In the genomic region with DNA sequence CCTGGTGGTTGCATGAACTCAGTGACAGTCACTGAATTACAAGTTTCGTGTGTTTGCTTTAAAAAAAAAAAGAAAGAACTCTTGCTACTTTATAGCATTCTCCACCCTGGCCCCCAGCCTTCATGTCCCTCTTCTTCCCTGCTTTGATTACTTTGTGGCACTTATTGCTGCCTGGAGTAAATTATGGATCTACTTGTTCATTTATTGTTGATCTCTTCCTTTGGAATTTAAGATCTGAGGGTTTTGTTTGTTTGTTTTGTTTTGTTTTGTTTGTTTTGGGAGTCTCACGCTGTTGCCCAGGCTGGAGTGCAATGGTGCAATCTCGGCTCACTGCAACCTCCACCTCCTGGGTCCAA, we compare ENCODE assay signal across 14 cellular contexts.
DNase-seq lines count a peak whose midpoint lies in the region; ATAC-seq and TF ChIP-seq lines count a peak whose summit lies in the region.
"Had no signal": no experiment of that assay in that cellular context is flagged by ENCODE, and none has a peak within 500 bp of the region (broad histone marks: within the 10 kb centered on the region; RNA-seq: fewer than 3 reads in every experiment).

No MANE protein-coding gene starts in this region.

- H3K36me3 ChIP-seq in fibroblast of lung (ENCODE audit: control insufficient read depth, insufficient read depth, low read length) (peaks cover 27% of the 10 kb centered on the region), prostate gland (no peaks in the 10 kb centered on the region), upper lobe of right lung (peaks cover 8% of the 10 kb centered on the region)

- H3K4me2 ChIP-seq in fibroblast of lung (ENCODE audit: extremely low read depth, insufficient read depth, low read length): no peak overlapping the region

- no peak for ATAC-seq in upper lobe of right lung
- no peak for ATAC-seq in GM21717 (IDR thresholded peaks at IDR 0.05; ENCODE audit: unreplicated experiment)
- ATAC-seq: activated T-cell treated with anti-CD3 and anti-CD28 coated beads, Interleukin-2, amount 50 U/mL, for 4 hours had no signal

- peaks cover 27% of the 10 kb centered on the region for H3K4me1 ChIP-seq in fibroblast of lung (ENCODE audit: control insufficient read depth, extremely low read depth, insufficient read depth, low read length)
- H3K4me1 ChIP-seq in prostate gland (replicated peaks): peaks cover 13% of the 10 kb centered on the region
- peaks cover 26% of the 10 kb centered on the region for H3K4me1 ChIP-seq in upper lobe of right lung

- no peak overlapping the region for H2AFZ ChIP-seq in fibroblast of lung (ENCODE audit: low read length)

- TF ChIP-seq POLR2A in prostate gland (IDR thresholded peaks at IDR 0.05): no peak

- peak overlapping the region; percentile 54 for H3K27ac ChIP-seq in fibroblast of lung (ENCODE audit: insufficient read depth, low read length)
- H3K27ac ChIP-seq in prostate gland: peak overlapping the region; percentile 66 to 79
- H3K27ac ChIP-seq in upper lobe of right lung: peak overlapping the region; percentile 30

- H3K4me3 ChIP-seq in fibroblast of lung (replicated peaks in 1 of 4; ENCODE audit: control extremely low read depth in 1 of 4, insufficient read depth in 1 of 4, low read depth in 3 of 4, low read length in 4 of 4) (no peak overlapping the region), prostate gland (no peak overlapping the region), upper lobe of right lung (no peak overlapping the region)

- intact Hi-C loops in prostate gland (cut with DNase I): loop anchor here (2.0 kb wide), 1 partner anchor 34 kb away; no protein-coding TSS in a partner anchor
- intact Hi-C loops in upper lobe of right lung (cut with DNase I): no loop called here

- TF ChIP-seq CTCF in fibroblast of lung (conservative IDR thresholded peaks at IDR 0.05 in 1 of 2, IDR thresholded peaks at IDR 0.05 in 1 of 2; ENCODE audit: low read depth in 1 of 2, low read length in 2 of 2): no peak
- TF ChIP-seq CTCF in prostate gland (IDR thresholded peaks at IDR 0.05): no peak
- no peak for TF ChIP-seq CTCF in upper lobe of right lung (IDR thresholded peaks at IDR 0.05)

- no peaks in the 10 kb centered on the region for H3K9me3 ChIP-seq in fibroblast of lung (ENCODE audit: control insufficient read depth, insufficient read depth, low read depth, low read length)
- H3K9me3 ChIP-seq in prostate gland: no peaks in the 10 kb centered on the region
- no peaks in the 10 kb centered on the region for H3K9me3 ChIP-seq in upper lobe of right lung

- H3K27me3 ChIP-seq in fibroblast of lung (ENCODE audit: control insufficient read depth, insufficient read depth, low read length): no peaks in the 10 kb centered on the region
- no peaks in the 10 kb centered on the region for H3K27me3 ChIP-seq in prostate gland (replicated peaks; ENCODE audit: insufficient read depth)
- H3K27me3 ChIP-seq in upper lobe of right lung: no peaks in the 10 kb centered on the region

- H3K9ac ChIP-seq in fibroblast of lung (ENCODE audit: insufficient read depth, low read length): no peak overlapping the region

- no peaks in the 10 kb centered on the region for H4K20me1 ChIP-seq in fibroblast of lung (ENCODE audit: control insufficient read depth, extremely low read depth, insufficient read depth, low read length)

- H3K79me2 ChIP-seq in fibroblast of lung (ENCODE audit: control insufficient read depth, insufficient read depth, low read length): peaks cover 9% of the 10 kb centered on the region

- 19% methylated on average over 3 of the region's 3 CpGs for WGBS in prostate gland

- peak; percentile 63 for DNase-seq in NCI-H510A treated with DMSO at 0.1 percent for 48 hours (lab: John Stamatoyannopoulos, UW)
- DNase-seq in NCI-H510A (lab: John Stamatoyannopoulos, UW): no peak
- DNase-seq in fibroblast of lung (ENCODE audit: low read depth in 2 of 2): no peak
- DNase-seq in prostate gland (ENCODE audit: low spot score): no peak
- DNase-seq in upper lobe of right lung: no peak
- DNase-seq in KG1 (lab: John Stamatoyannopoulos, UW): no peak
- no peak for DNase-seq in DMS53 treated with DMSO at 0.1 percent for 48 hours (lab: John Stamatoyannopoulos, UW; ENCODE audit: unreplicated experiment)
- DNase-seq: 8988T; activated T-cell treated with anti-CD3 and anti-CD28 coated beads, Interleukin-2, amount 50 U/mL, for 4 hours; H7; NCI-H226; NK-92 treated with Interleukin-12 subunit alpha and Interleukin-12 subunit beta, amount 100 ng/mL, for 24 hours; stimulated activated CD4-positive, alpha-beta T cell treated with anti-CD3 and anti-CD28 coated beads, Interleukin-4, amount 100 ng/mL, for 1 hour had no signal
